Comparison of ENCODE assay signal across 8 cellular contexts in genomic region chr13:19782727-19783682, GRCh38. TPM values are rescaled to one million over a fixed set of nuclear protein-coding genes. Genes with fewer than 3 reads are reported as not detected.
DNase-seq lines count a peak whose midpoint lies in the region; ATAC-seq and TF ChIP-seq lines count a peak whose summit lies in the region.
"Not testable (repeated sequence)": the region's sequence is repeated elsewhere in the genome, so short reads cannot be mapped to it uniquely, and the experiment has no call there.

A gene with protein sequence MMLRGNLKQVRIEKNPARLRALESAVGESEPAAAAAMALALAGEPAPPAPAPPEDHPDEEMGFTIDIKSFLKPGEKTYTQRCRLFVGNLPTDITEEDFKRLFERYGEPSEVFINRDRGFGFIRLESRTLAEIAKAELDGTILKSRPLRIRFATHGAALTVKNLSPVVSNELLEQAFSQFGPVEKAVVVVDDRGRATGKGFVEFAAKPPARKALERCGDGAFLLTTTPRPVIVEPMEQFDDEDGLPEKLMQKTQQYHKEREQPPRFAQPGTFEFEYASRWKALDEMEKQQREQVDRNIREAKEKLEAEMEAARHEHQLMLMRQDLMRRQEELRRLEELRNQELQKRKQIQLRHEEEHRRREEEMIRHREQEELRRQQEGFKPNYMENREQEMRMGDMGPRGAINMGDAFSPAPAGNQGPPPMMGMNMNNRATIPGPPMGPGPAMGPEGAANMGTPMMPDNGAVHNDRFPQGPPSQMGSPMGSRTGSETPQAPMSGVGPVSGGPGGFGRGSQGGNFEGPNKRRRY (minus strand): TSS chr13:19782945. CDS start chr13:19782757, 188 bp downstream.

- H3K79me2 ChIP-seq in KMS-11 (ENCODE audit: insufficient read depth, low read depth), result peaks cover 19% of the 10 kb centered on the region

- H3K9me3 ChIP-seq in Peyer's patch; esophagus (ENCODE audit: control insufficient read depth in 2 of 2, insufficient read depth in 1 of 2, low read depth in 1 of 2, low read length in 1 of 2); mucosa of stomach (ENCODE audit: control insufficient read depth, low read length): not testable (repeated sequence)

- DNase-seq in DMS153 treated with DMSO at 0.1 percent for 48 hours (lab: John Stamatoyannopoulos, UW; ENCODE audit: unreplicated experiment), result peak; percentile 90
- peak; percentile 91 to 98 (median 96) for DNase-seq in Peyer's patch
- peak; percentile 95 to 96 for DNase-seq in activated T-cell treated with anti-CD3 and anti-CD28 coated beads, Interleukin-2, amount 50 U/mL, for 48 hours
- peak; percentile 91 to 92 for DNase-seq in stimulated activated CD8-positive, alpha-beta memory T cell treated with anti-CD3 and anti-CD28 coated beads, Interleukin-7, amount 100 ng/mL, for 1 hour (ENCODE audit: low read depth in 2 of 2)

- peak within 1 kb of the TSS; percentile 53 for H2AFZ ChIP-seq in KMS-11 (ENCODE audit: low read depth)

- H3K4me2 ChIP-seq in KMS-11, result peak within 1 kb of the TSS; percentile 55

- not testable (repeated sequence) for H4K20me1 ChIP-seq in KMS-11 (ENCODE audit: insufficient read depth)

- H3K4me1 ChIP-seq in KMS-11 (ENCODE audit: low read depth, poor library complexity, severe bottlenecking); Peyer's patch; esophagus (ENCODE audit: control insufficient read depth in 2 of 2, insufficient read depth in 2 of 2, low read length in 1 of 2); mucosa of stomach (ENCODE audit: control insufficient read depth, insufficient read depth, low read length): not testable (repeated sequence)

- H3K4me3 ChIP-seq in KMS-11 (IDR thresholded peaks at IDR 0.05; ENCODE audit: insufficient read depth, low read depth, low read length), result not testable (repeated sequence)
- H3K4me3 ChIP-seq in Peyer's patch, result peak within 1 kb of the TSS; percentile 76 to 90 (median 85)
- H3K4me3 ChIP-seq in esophagus (ENCODE audit: low read depth in 1 of 2, low read length in 2 of 2), result peak within 1 kb of the TSS; percentile 88 to 100
- H3K4me3 ChIP-seq in mucosa of stomach (ENCODE audit: low read length), result peak within 1 kb of the TSS; percentile 91

- ATAC-seq in GM21723 (IDR thresholded peaks at IDR 0.05; ENCODE audit: unreplicated experiment), result peak; percentile 84

- not testable (repeated sequence) for H3K36me3 ChIP-seq in KMS-11 (ENCODE audit: insufficient read depth); Peyer's patch; esophagus (ENCODE audit: control insufficient read depth in 2 of 2, insufficient read depth in 2 of 2, low read length in 1 of 2); mucosa of stomach (ENCODE audit: control insufficient read depth, insufficient read depth, low read length)

- peak; percentile 69 to 90 for TF ChIP-seq POLR2A in Peyer's patch (IDR thresholded peaks at IDR 0.05)

- H3K27ac ChIP-seq in KMS-11 (peak within 1 kb of the TSS; percentile 86), Peyer's patch (peak within 1 kb of the TSS; percentile 88 to 95 (median 91)), esophagus (ENCODE audit: low read depth in 2 of 2, low read length in 1 of 2) (peak within 1 kb of the TSS; percentile 94 to 99)

- H3K27me3 ChIP-seq in KMS-11 (ENCODE audit: insufficient read depth, low read depth); Peyer's patch; esophagus (ENCODE audit: control insufficient read depth in 1 of 2, insufficient read depth in 2 of 2, low read length in 2 of 2); mucosa of stomach (ENCODE audit: control insufficient read depth, insufficient read depth, low read length): not testable (repeated sequence)

- not testable (repeated sequence) for TF ChIP-seq CTCF in KMS-11 (conservative IDR thresholded peaks at IDR 0.05; ENCODE audit: low read depth, low read length); Peyer's patch (IDR thresholded peaks at IDR 0.05)

- 19 to 21% methylated on average over 50 of the region's 50 CpGs for WGBS in esophagus, 2 donors

- H3K9ac ChIP-seq in KMS-11 (peak within 1 kb of the TSS; percentile 81), mucosa of stomach (ENCODE audit: low read length) (peak within 1 kb of the TSS; percentile 98)

RNA-seq across cellular contexts. Expression of the gene that starts here (rescaled TPM):
- total RNA-seq in Peyer's patch, result 100 to 1,000 TPM in 1 of 4 donors, 10 to 100 TPM in 3; 39.6 to 337 (median 67.3) TPM
- polyA plus RNA-seq in esophagus, result 10 to 100 TPM; 19.6 to 26.0 TPM
